In genomic region chr6:152642578-152643375, GRCh38 we compare ENCODE assay signal across 1 cellular context.
TF ChIP-seq lines count a peak whose summit lies in the region.

No MANE protein-coding gene starts in this region.

TF ChIP-seq in H1, 55 proteins besides CTCF, POLR2A, EP300 and RAD21 (continued from another document):
- TF ChIP-seq RFX5 (IDR thresholded peaks at IDR 0.05; ENCODE audit: borderline replicate concordance, low read depth, low read length) (no peak), BRCA1 (IDR thresholded peaks at IDR 0.05; ENCODE audit: low read depth, low read length) (no peak), NRF1 (IDR thresholded peaks at IDR 0.05; ENCODE audit: low read depth, low read length) (no peak), NANOG (IDR thresholded peaks at IDR 0.05; ENCODE audit: insufficient read depth, low read depth, low read length, poor library complexity, severe bottlenecking) (no peak), TBP (IDR thresholded peaks at IDR 0.05; ENCODE audit: low read depth, low read length) (0 out of 2 replicates have a peak, but pooled peaks have one; percentile 28)
